ENCODE assay signal across 8 cellular contexts in the genomic region with DNA sequence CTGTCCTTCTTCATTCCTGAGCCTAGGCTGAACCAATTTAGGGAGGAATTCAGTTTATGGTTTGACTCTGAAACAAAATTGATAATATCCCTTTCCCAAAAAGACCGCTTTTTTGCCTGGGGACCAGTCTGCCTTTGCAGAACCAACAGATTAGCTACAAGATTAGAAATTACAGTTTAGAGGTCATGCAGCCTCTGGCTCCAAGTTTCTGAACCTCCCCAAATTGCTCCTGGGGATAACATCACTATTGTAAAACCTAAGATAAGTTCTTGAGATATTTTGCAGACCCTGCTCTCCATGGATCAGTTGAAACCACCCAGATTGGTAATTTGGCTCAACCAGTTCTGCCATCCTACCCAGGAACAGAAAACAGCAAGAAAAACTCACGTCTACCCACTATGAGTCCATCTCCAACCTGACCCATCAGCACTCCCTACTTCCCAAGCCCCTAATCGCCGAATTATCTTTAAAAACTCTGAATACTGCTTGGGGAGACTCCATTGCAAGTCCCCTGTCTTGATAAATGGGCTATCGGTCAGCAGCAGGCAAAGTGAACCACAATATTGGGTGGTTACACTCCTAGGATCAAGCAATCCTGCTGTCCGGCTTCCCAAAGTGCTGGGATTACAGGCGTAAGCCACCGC. TPM values are rescaled to one million over a fixed set of nuclear protein-coding genes. Genes with fewer than 3 reads are reported as not detected.
A peak's percentile ranks its signal among the peaks of the same experiment; 100 is the strongest.
DNase-seq lines count a peak whose midpoint lies in the region; ATAC-seq lines count a peak whose summit lies in the region.

No MANE protein-coding gene starts in this region.

- DNase-seq in activated CD4-positive, alpha-beta T cell treated with anti-CD3 and anti-CD28 coated beads, Interleukin-2, amount 10 ng/mL, durations not matched to agents 7 days and 5 days: no peak
- no peak for DNase-seq in activated CD4-positive, alpha-beta T cell treated with anti-CD3 and anti-CD28 coated beads, Interleukin-2, amount 50 U/mL, for 1 hour
- no peak for DNase-seq in NCI-H2081 (lab: John Stamatoyannopoulos, UW)
- no peak for DNase-seq in mesenteric fat pad (ENCODE audit: low spot score)

- H3K4me1 Mint-ChIP-seq in activated CD4-positive, alpha-beta T cell treated with anti-CD3 and anti-CD28 coated beads, Interleukin-2, amount 10 ng/mL, durations not matched to agents 7 days and 5 days: peaks cover 36% of the 10 kb centered on the region
- peaks cover 19% of the 10 kb centered on the region for H3K4me1 Mint-ChIP-seq in activated T-helper 17 cell treated with anti-CD3 and anti-CD28 coated beads, Interleukin-2, amount 50 U/mL, for 72 hours

- H3K9me3 ChIP-seq in iPS-15b (ENCODE audit: control insufficient read depth, insufficient read depth, low read length) (no peaks in the 10 kb centered on the region), subcutaneous abdominal adipose tissue (ENCODE audit: control insufficient read depth in 5 of 5, low read length in 5 of 5) (no peaks in the 10 kb centered on the region)

- peak overlapping the region; percentile 92 for H3K27ac ChIP-seq in subcutaneous abdominal adipose tissue (ENCODE audit: low read depth, low read length)

- H3K36me3 Mint-ChIP-seq in activated CD4-positive, alpha-beta T cell treated with anti-CD3 and anti-CD28 coated beads, Interleukin-2, amount 10 ng/mL, durations not matched to agents 7 days and 5 days (ENCODE audit: low read depth): peaks cover 37% of the 10 kb centered on the region
- peaks cover 46% of the 10 kb centered on the region for H3K36me3 Mint-ChIP-seq in activated T-helper 17 cell treated with anti-CD3 and anti-CD28 coated beads, Interleukin-2, amount 50 U/mL, for 72 hours (ENCODE audit: low read depth)

- H3K27ac Mint-ChIP-seq in activated CD4-positive, alpha-beta T cell treated with anti-CD3 and anti-CD28 coated beads, Interleukin-2, amount 10 ng/mL, durations not matched to agents 7 days and 5 days: peak overlapping the region; percentile 98
- peak overlapping the region; percentile 97 for H3K27ac Mint-ChIP-seq in activated T-helper 17 cell treated with anti-CD3 and anti-CD28 coated beads, Interleukin-2, amount 50 U/mL, for 72 hours

- peak overlapping the region; percentile 99 for H3K9ac ChIP-seq in iPS-15b (ENCODE audit: low read depth, low read length)
- peak overlapping the region; percentile 85 to 98 (median 91) for H3K9ac ChIP-seq in subcutaneous abdominal adipose tissue (ENCODE audit: low read length in 5 of 5)

- H3K4me3 ChIP-seq in iPS-15b (ENCODE audit: low read depth, low read length): peak overlapping the region; percentile 99
- peak overlapping the region; percentile 75 to 100 (median 99) for H3K4me3 ChIP-seq in subcutaneous abdominal adipose tissue (ENCODE audit: low read depth in 1 of 5, low read length in 5 of 5)

- H3K4me1 ChIP-seq in iPS-15b (ENCODE audit: control insufficient read depth, insufficient read depth, low read length) (peaks cover 7% of the 10 kb centered on the region), subcutaneous abdominal adipose tissue (ENCODE audit: control insufficient read depth in 5 of 5, insufficient read depth in 5 of 5, low read length in 5 of 5) (peaks cover 10 to 46% (median 40%) of the 10 kb centered on the region in 5 donors)

- CTCF ChIA-PET in activated CD4-positive, alpha-beta T cell treated with anti-CD3 and anti-CD28 coated beads, Interleukin-2, amount 10 ng/mL, durations not matched to agents 7 days and 5 days (lab: Charles Lee): interaction anchor here (0.5 to 1.5 kb wide), 3 partner anchors 9 to 93 kb away, joined by 3 to 5 read pairs (median 3); no protein-coding TSS in a partner anchor

- H3K27me3 ChIP-seq in iPS-15b (ENCODE audit: control insufficient read depth, insufficient read depth, low read length) (no peaks in the 10 kb centered on the region), subcutaneous abdominal adipose tissue (ENCODE audit: control insufficient read depth in 5 of 5, insufficient read depth in 4 of 5, low read length in 5 of 5) (no peaks in the 10 kb centered on the region)

- H3K4me3 Mint-ChIP-seq in activated CD4-positive, alpha-beta T cell treated with anti-CD3 and anti-CD28 coated beads, Interleukin-2, amount 10 ng/mL, durations not matched to agents 7 days and 5 days: peak overlapping the region; percentile 94
- peak overlapping the region; percentile 99 for H3K4me3 Mint-ChIP-seq in activated T-helper 17 cell treated with anti-CD3 and anti-CD28 coated beads, Interleukin-2, amount 50 U/mL, for 72 hours

- H3K36me3 ChIP-seq in iPS-15b (ENCODE audit: control insufficient read depth, insufficient read depth, low read length) (peaks cover 18% of the 10 kb centered on the region), subcutaneous abdominal adipose tissue (ENCODE audit: control insufficient read depth in 5 of 5, insufficient read depth in 5 of 5, low read length in 5 of 5) (peaks cover 5 to 14% (median 12%) of the 10 kb centered on the region in 5 donors)

- peaks cover 9% of the 10 kb centered on the region for H3K27me3 Mint-ChIP-seq in activated CD4-positive, alpha-beta T cell treated with anti-CD3 and anti-CD28 coated beads, Interleukin-2, amount 10 ng/mL, durations not matched to agents 7 days and 5 days
- H3K27me3 Mint-ChIP-seq in activated T-helper 17 cell treated with anti-CD3 and anti-CD28 coated beads, Interleukin-2, amount 50 U/mL, for 72 hours: peaks cover 2% of the 10 kb centered on the region

- POLR2A ChIA-PET in activated CD4-positive, alpha-beta T cell treated with anti-CD3 and anti-CD28 coated beads, Interleukin-2, amount 10 ng/mL, durations not matched to agents 7 days and 5 days (lab: Charles Lee): no interaction called here

- ATAC-seq in HG03064 (IDR thresholded peaks at IDR 0.05; ENCODE audit: low read depth, unreplicated experiment): peak; percentile 26
- peak; percentile 12 for ATAC-seq in activated T-helper 17 cell treated with anti-CD3 and anti-CD28 coated beads, Interleukin-2, amount 50 U/mL, for 72 hours (replicated peaks)

- no peaks in the 10 kb centered on the region for H3K9me3 Mint-ChIP-seq in activated CD4-positive, alpha-beta T cell treated with anti-CD3 and anti-CD28 coated beads, Interleukin-2, amount 10 ng/mL, durations not matched to agents 7 days and 5 days
- peaks cover 2% of the 10 kb centered on the region for H3K9me3 Mint-ChIP-seq in activated T-helper 17 cell treated with anti-CD3 and anti-CD28 coated beads, Interleukin-2, amount 50 U/mL, for 72 hours

RNA-seq across cellular contexts. Expression of a gene that starts 0.6 kb away (rescaled TPM):
- 10 to 100 TPM; 76.8 to 81.2 TPM for total RNA-seq in activated CD4-positive, alpha-beta T cell treated with anti-CD3 and anti-CD28 coated beads, Interleukin-2, amount 10 ng/mL, durations not matched to agents 7 days and 5 days
- 100 to 1,000 TPM; 109 to 165 TPM for total RNA-seq in activated T-helper 17 cell treated with anti-CD3 and anti-CD28 coated beads, Interleukin-2, amount 50 U/mL, for 72 hours
- total RNA-seq in mesenteric fat pad: 84.8 TPM

RNA-seq across cellular contexts. Expression of a gene that starts 11.2 kb away (rescaled TPM):
- total RNA-seq in activated CD4-positive, alpha-beta T cell treated with anti-CD3 and anti-CD28 coated beads, Interleukin-2, amount 10 ng/mL, durations not matched to agents 7 days and 5 days: under 1 TPM; 0.40 to 0.46 TPM
- under 1 TPM; 0.32 to 0.95 TPM for total RNA-seq in activated T-helper 17 cell treated with anti-CD3 and anti-CD28 coated beads, Interleukin-2, amount 50 U/mL, for 72 hours
- not detected for total RNA-seq in mesenteric fat pad
